ENCODE assay signal across 8 cellular contexts in genomic region chr2:144510206-144510991, GRCh38. TPM values are rescaled to one million over a fixed set of nuclear protein-coding genes. Genes with fewer than 3 reads are reported as not detected.
DNase-seq lines count a peak whose midpoint lies in the region; ATAC-seq and TF ChIP-seq lines count a peak whose summit lies in the region.

No MANE protein-coding gene starts in this region.

- peaks cover 100% of the 10 kb centered on the region for H3K4me1 ChIP-seq in OCI-LY1 (ENCODE audit: insufficient read depth, low read length, severe bottlenecking)
- H3K4me1 ChIP-seq in naive thymus-derived CD4-positive, alpha-beta T cell (ENCODE audit: control insufficient read depth in 2 of 2, insufficient read depth in 2 of 2, low read length in 2 of 2) = peaks cover 0 to 43% of the 10 kb centered on the region in 2 donors

- H3K79me2 ChIP-seq in OCI-LY1 (ENCODE audit: insufficient read depth, low read length) = peaks cover 9% of the 10 kb centered on the region

- peaks cover 26% of the 10 kb centered on the region for H3K36me3 Mint-ChIP-seq in endothelial cell (ENCODE audit: low read depth, unreplicated experiment)
- no peaks in the 10 kb centered on the region for H3K36me3 Mint-ChIP-seq in naive thymus-derived CD4-positive, alpha-beta T cell

- H3K27me3 Mint-ChIP-seq in endothelial cell (ENCODE audit: unreplicated experiment) = no peaks in the 10 kb centered on the region
- peaks cover 42 to 74% (median 59%) of the 10 kb centered on the region in 5 donors for H3K27me3 Mint-ChIP-seq in naive thymus-derived CD4-positive, alpha-beta T cell

- no peak for TF ChIP-seq CTCF in OCI-LY1 (IDR thresholded peaks at IDR 0.05; ENCODE audit: low read length)
- TF ChIP-seq CTCF in endothelial cell (IDR thresholded peaks at IDR 0.05; ENCODE audit: unreplicated experiment) = no peak

- peak overlapping the region; percentile 72 for H3K4me2 ChIP-seq in OCI-LY1 (ENCODE audit: low read length)

- peak overlapping the region; percentile 20 for H3K27ac Mint-ChIP-seq in endothelial cell (ENCODE audit: unreplicated experiment)
- H3K27ac Mint-ChIP-seq in naive thymus-derived CD4-positive, alpha-beta T cell = peak overlapping the region in 2 of 9 donors; percentile 45 to 76

- H3K27ac ChIP-seq in OCI-LY1 (ENCODE audit: low read depth, low read length, poor library complexity, severe bottlenecking) = peak overlapping the region; percentile 74
- no peak overlapping the region for H3K27ac ChIP-seq in naive thymus-derived CD4-positive, alpha-beta T cell (ENCODE audit: low read depth, low read length)

- 0 out of 2 replicates have a peak, but pooled peaks cover 3% of the 10 kb centered on the region for H3F3A ChIP-seq in OCI-LY1 (ENCODE audit: insufficient read depth, low read length)

- H3K4me1 Mint-ChIP-seq in endothelial cell (ENCODE audit: unreplicated experiment) = peaks cover 51% of the 10 kb centered on the region
- peaks cover 0 to 18% (median 5%) of the 10 kb centered on the region in 7 donors for H3K4me1 Mint-ChIP-seq in naive thymus-derived CD4-positive, alpha-beta T cell

- H3K9me3 ChIP-seq in OCI-LY1 (ENCODE audit: low read length) = no peaks in the 10 kb centered on the region
- no peaks in the 10 kb centered on the region for H3K9me3 ChIP-seq in naive thymus-derived CD4-positive, alpha-beta T cell (ENCODE audit: control insufficient read depth in 2 of 3, low read length in 3 of 3)

- no peaks in the 10 kb centered on the region for H3K9me2 ChIP-seq in OCI-LY1 (ENCODE audit: low read depth, low read length)

- intact Hi-C loops in naive thymus-derived CD4-positive, alpha-beta T cell (cut with micrococcal nuclease) = loop anchor here in 1 of 2 donors (10.0 kb wide), 1 partner anchor 1476 kb away; no protein-coding TSS in a partner anchor

- ATAC-seq in activated CD4-positive, CD25-positive, alpha-beta regulatory T cell treated with anti-CD3 and anti-CD28 coated beads, Interleukin-2, amount 50 U/mL, for 24 hours = peak; percentile 52 to 68
- peak; percentile 69 for ATAC-seq in HG02759 (IDR thresholded peaks at IDR 0.05; ENCODE audit: unreplicated experiment)
- peak; percentile 69 for ATAC-seq in naive thymus-derived CD4-positive, alpha-beta T cell
- ATAC-seq in esophagus mucosa = no peak

- H3K9ac ChIP-seq in OCI-LY1 (ENCODE audit: low read length) = peak overlapping the region; percentile 25

- peaks cover 25% of the 10 kb centered on the region for H3K36me3 ChIP-seq in OCI-LY1 (ENCODE audit: insufficient read depth, low read length)
- H3K36me3 ChIP-seq in naive thymus-derived CD4-positive, alpha-beta T cell (ENCODE audit: control insufficient read depth in 2 of 3, insufficient read depth in 3 of 3, low read length in 3 of 3) = no peaks in the 10 kb centered on the region

- H3K4me3 Mint-ChIP-seq in endothelial cell (ENCODE audit: unreplicated experiment) = peak overlapping the region; percentile 72
- H3K4me3 Mint-ChIP-seq in naive thymus-derived CD4-positive, alpha-beta T cell = peak overlapping the region in 1 of 10 donors; percentile 75

- DNase-seq in activated CD4-positive, CD25-positive, alpha-beta regulatory T cell treated with anti-CD3 and anti-CD28 coated beads, Interleukin-2, amount 50 U/mL, for 72 hours = no peak
- DNase-seq in endothelial cell (ENCODE audit: low spot score) = no peak
- DNase-seq in naive thymus-derived CD4-positive, alpha-beta T cell = no peak
- no peak for DNase-seq in T-helper 9 cell

- no peak overlapping the region for H2AFZ ChIP-seq in OCI-LY1 (ENCODE audit: low read length)

- CTCF ChIA-PET in naive thymus-derived CD4-positive, alpha-beta T cell (lab: Charles Lee) = no interaction called here

- no peaks in the 10 kb centered on the region for H3K9me3 Mint-ChIP-seq in endothelial cell (ENCODE audit: unreplicated experiment)
- no peaks in the 10 kb centered on the region for H3K9me3 Mint-ChIP-seq in naive thymus-derived CD4-positive, alpha-beta T cell

- H4K20me1 ChIP-seq in OCI-LY1 (ENCODE audit: insufficient read depth, low read length) = no peaks in the 10 kb centered on the region

- no peaks in the 10 kb centered on the region for H3K27me3 ChIP-seq in OCI-LY1 (ENCODE audit: insufficient read depth, low read length)
- H3K27me3 ChIP-seq in naive thymus-derived CD4-positive, alpha-beta T cell (ENCODE audit: control insufficient read depth in 2 of 2, insufficient read depth in 2 of 2, low read length in 2 of 2) = no peaks in the 10 kb centered on the region

- POLR2A ChIA-PET in naive thymus-derived CD4-positive, alpha-beta T cell (lab: Charles Lee) = interaction anchor here (0.7 kb wide), 1 partner anchor 359 kb away, joined by 4 read pairs; no protein-coding TSS in a partner anchor

- H3K4me3 ChIP-seq in OCI-LY1 (ENCODE audit: low read depth, low read length, poor library complexity, severe bottlenecking) = peak overlapping the region; percentile 44
- H3K4me3 ChIP-seq in naive thymus-derived CD4-positive, alpha-beta T cell (ENCODE audit: low read length) = no peak overlapping the region

RNA-seq across cellular contexts. Expression of gene ZEB2, which starts 9.5 kb away (rescaled TPM):
- total RNA-seq in endothelial cell (ENCODE audit: unreplicated experiment) (109 TPM), esophagus mucosa (6.5 TPM)
- 100 to 1,000 TPM in 1 of 5 experiments, 10 to 100 TPM in 1, 1 to 10 TPM in 3; 4.2 to 534 (median 6.6) TPM for total RNA-seq in naive thymus-derived CD4-positive, alpha-beta T cell
- under 1 TPM; 0.26 to 0.39 TPM for polyA plus RNA-seq in naive thymus-derived CD4-positive, alpha-beta T cell
